16 cellular contexts compared by ENCODE assay signal in genomic region chr12:802242-802995, GRCh38. TPM values are rescaled to one million over a fixed set of nuclear protein-coding genes. Genes with fewer than 3 reads are reported as not detected.
DNase-seq lines count a peak whose midpoint lies in the region; ATAC-seq, FAIRE-seq and TF ChIP-seq lines count a peak whose summit lies in the region.
"Had no signal": no experiment of that assay in that cellular context is flagged by ENCODE, and none has a peak within 500 bp of the region (broad histone marks: within the 10 kb centered on the region; RNA-seq: fewer than 3 reads in every experiment).

No MANE protein-coding gene starts in this region.

- no peaks in the 10 kb centered on the region for H3K27me3 Mint-ChIP-seq in T-cell
- no peaks in the 10 kb centered on the region for H3K27me3 Mint-ChIP-seq in endodermal cell (ENCODE audit: insufficient read depth)
- H3K27me3 Mint-ChIP-seq: activated naive CD8-positive, alpha-beta T cell treated with anti-CD3 and anti-CD28 coated beads, Interleukin-2, amount 10 ng/mL, durations not matched to agents 7 days and 5 days had no signal

- peaks cover 97% of the 10 kb centered on the region for H3K79me2 ChIP-seq in HepG2 (ENCODE audit: insufficient read depth, low read length)

- ATAC-seq in HepG2 (no peak), T-cell (replicated peaks in 1 of 4) (no peak)

- TF ChIP-seq RAD21 in liver (IDR thresholded peaks at IDR 0.05) (no peak), HepG2 (CRISPR knock-in tag; IDR thresholded peaks at IDR 0.05) (no peak)

- peak overlapping the region in 1 of 2 donors; percentile 70 for H3K9ac ChIP-seq in liver (ENCODE audit: low read depth in 1 of 2, low read length in 2 of 2)
- H3K9ac ChIP-seq in HepG2 (ENCODE audit: insufficient read depth, low read depth, low read length): no peak overlapping the region
- no peak overlapping the region for H3K9ac ChIP-seq in endodermal cell (ENCODE audit: extremely low read depth, low read length, poor library complexity, severe bottlenecking)
- H3K9ac ChIP-seq: BLaER1 had no signal

- H3K4me3 Mint-ChIP-seq in T-cell: peak overlapping the region in 1 of 3 donors; percentile 31
- no peak overlapping the region for H3K4me3 Mint-ChIP-seq in endodermal cell
- H3K4me3 Mint-ChIP-seq: activated naive CD8-positive, alpha-beta T cell treated with anti-CD3 and anti-CD28 coated beads, Interleukin-2, amount 10 ng/mL, durations not matched to agents 7 days and 5 days had no signal

- H3K4me3 ChIP-seq in liver (ENCODE audit: low read depth in 1 of 3, low read length in 3 of 3): no peak overlapping the region
- no peak overlapping the region for H3K4me3 ChIP-seq in HepG2 (replicated peaks in 1 of 3; ENCODE audit: insufficient read depth in 1 of 3, low read depth in 2 of 3, low read length in 3 of 3)
- no peak overlapping the region for H3K4me3 ChIP-seq in endodermal cell (ENCODE audit: low read length)
- no peak overlapping the region for H3K4me3 ChIP-seq in testis
- H3K4me3 ChIP-seq: BLaER1, coronary artery, MG63, Peyer's patch, psoas muscle had no signal

- no peak overlapping the region for H2AFZ ChIP-seq in HepG2 (ENCODE audit: low read length)

- DNase-seq in HepG2 (ENCODE audit: low spot score) (no peak), T-cell (no peak), lung microvascular endothelial cell (ENCODE audit: low read depth in 2 of 2) (peak; percentile 44 to 64), endodermal cell (no peak), testis (no peak), NCI-H1417 treated with DMSO at 0.1 percent for 48 hours (lab: John Stamatoyannopoulos, UW) (no peak), SKM-1 treated with dmso at 0.1 percent for 144 hours (lab: John Stamatoyannopoulos, UW; ENCODE audit: unreplicated experiment) (no peak)
- DNase-seq: activated naive CD8-positive, alpha-beta T cell treated with anti-CD3 and anti-CD28 coated beads, Interleukin-2, amount 10 ng/mL, durations not matched to agents 7 days and 5 days; MG63; Peyer's patch; psoas muscle; T-helper 2 cell had no signal

- no peak for TF ChIP-seq POLR2A in HepG2 (IDR thresholded peaks at IDR 0.05; ENCODE audit: insufficient read depth in 1 of 2, low read depth in 2 of 2, low read length in 2 of 2)
- TF ChIP-seq POLR2A in testis (IDR thresholded peaks at IDR 0.05): no peak

- peaks cover 63% of the 10 kb centered on the region for H4K20me1 ChIP-seq in HepG2 (ENCODE audit: insufficient read depth, low read length)

- TF ChIP-seq EP300 in HepG2 (IDR thresholded peaks at IDR 0.05; ENCODE audit: low read depth in 2 of 2, low read length in 2 of 2) (no peak), HepG2 (CRISPR knock-in tag; IDR thresholded peaks at IDR 0.05; ENCODE audit: borderline replicate concordance) (no peak)

- no peaks in the 10 kb centered on the region for H3K9me3 ChIP-seq in liver (ENCODE audit: control insufficient read depth in 4 of 4, low read length in 3 of 4)
- no peaks in the 10 kb centered on the region for H3K9me3 ChIP-seq in HepG2 (ENCODE audit: low read length)
- no peaks in the 10 kb centered on the region for H3K9me3 ChIP-seq in endodermal cell (ENCODE audit: control insufficient read depth, low read length)
- no peaks in the 10 kb centered on the region for H3K9me3 ChIP-seq in testis
- H3K9me3 ChIP-seq: BLaER1, MG63, Peyer's patch, psoas muscle had no signal

- no peak for TF ChIP-seq CTCF in liver (IDR thresholded peaks at IDR 0.05; ENCODE audit: low read depth, low read length, missing input control)
- no peak for TF ChIP-seq CTCF in HepG2 (CRISPR knock-in tag; IDR thresholded peaks at IDR 0.05)
- no peak for TF ChIP-seq CTCF in endodermal cell (conservative IDR thresholded peaks at IDR 0.05)
- TF ChIP-seq CTCF in testis (IDR thresholded peaks at IDR 0.05): no peak

- WGBS in liver: 17% methylated on average over 3 of the region's 3 CpGs
- 81% methylated on average over 3 of the region's 3 CpGs for WGBS in HepG2 (ENCODE audit: low lambda C conversion rate)
- 92 to 97% methylated on average over 2 of the region's 3 CpGs for WGBS in endodermal cell (ENCODE audit: insufficient coverage in 1 of 2, insufficient read length in 1 of 2), 2 experiments
- WGBS in testis, 2 donors: 55 to 64% methylated on average over 3 of the region's 3 CpGs

- H3K27me3 ChIP-seq in liver (ENCODE audit: control insufficient read depth in 4 of 4, insufficient read depth in 4 of 4, low read length in 3 of 4) (no peaks in the 10 kb centered on the region), HepG2 (ENCODE audit: control insufficient read depth in 1 of 2, insufficient read depth in 2 of 2, low read length in 2 of 2) (no peaks in the 10 kb centered on the region), endodermal cell (ENCODE audit: control insufficient read depth, insufficient read depth, low read length, poor library complexity, severe bottlenecking) (no peaks in the 10 kb centered on the region), testis (no peaks in the 10 kb centered on the region)
- H3K27me3 ChIP-seq: BLaER1, MG63, Peyer's patch had no signal

- intact Hi-C loops in HepG2 (cut with micrococcal nuclease; ENCODE audit: unreplicated experiment): no loop called here
- intact Hi-C loops in testis (cut with DNase I; ENCODE audit: low total_unique reads): no loop called here

- POLR2A ChIA-PET in HepG2 (lab: Yijun Ruan, JAX) (no interaction called here), T-cell (lab: Charles Lee) (interaction anchor here in 1 of 2 donors (0.5 kb wide), 1 partner anchor 12 kb away, joined by 3 read pairs; no protein-coding TSS in a partner anchor)

- H3K27ac ChIP-seq in liver (ENCODE audit: low read depth in 1 of 2, low read length in 2 of 2) (peak overlapping the region; percentile 4 to 30), HepG2 (ENCODE audit: extremely low read length, insufficient read depth, low read length) (no peak overlapping the region), endodermal cell (ENCODE audit: low read depth, low read length) (no peak overlapping the region), testis (no peak overlapping the region)
- H3K27ac ChIP-seq: BLaER1, coronary artery, Peyer's patch, psoas muscle had no signal

- peaks cover 69 to 82% (median 72%) of the 10 kb centered on the region in 3 donors for H3K4me1 Mint-ChIP-seq in T-cell
- peaks cover 17% of the 10 kb centered on the region for H3K4me1 Mint-ChIP-seq in endodermal cell

- H3K36me3 Mint-ChIP-seq in T-cell: no peaks in the 10 kb centered on the region
- peaks cover 5% of the 10 kb centered on the region for H3K36me3 Mint-ChIP-seq in endodermal cell (ENCODE audit: low read depth)

- H3K4me1 ChIP-seq in liver (ENCODE audit: control insufficient read depth in 4 of 4, insufficient read depth in 4 of 4, low read length in 3 of 4) (peaks cover 2 to 23% (median 22%) of the 10 kb centered on the region in 4 donors), HepG2 (ENCODE audit: insufficient read depth, low read length) (peaks cover 52% of the 10 kb centered on the region), endodermal cell (ENCODE audit: control insufficient read depth, insufficient read depth, low read length) (no peaks in the 10 kb centered on the region), testis (peaks cover 12% of the 10 kb centered on the region)

- CTCF ChIA-PET in HepG2 (lab: Yijun Ruan, JAX; ENCODE audit: low intra/inter-chr PET ratio, low total read pairs) (no interaction called here), T-cell (lab: Charles Lee) (interaction anchor here in 1 of 2 donors (0.6 to 1.3 kb wide), 3 partner anchors 10 to 27 kb away, joined by 3 read pairs; no protein-coding TSS in a partner anchor)

- in situ Hi-C loops in HepG2 (cut with HindIII; ENCODE audit: extremely low pct_ligation_motif_present, low pct_unique_long_range_greater_than_20kb): no loop called here

- H3K27ac Mint-ChIP-seq in T-cell: peak overlapping the region; percentile 23 to 80
- no peak overlapping the region for H3K27ac Mint-ChIP-seq in endodermal cell
- H3K27ac Mint-ChIP-seq: activated naive CD8-positive, alpha-beta T cell treated with anti-CD3 and anti-CD28 coated beads, Interleukin-2, amount 10 ng/mL, durations not matched to agents 7 days and 5 days had no signal

- no peaks in the 10 kb centered on the region for H3K36me3 ChIP-seq in liver (ENCODE audit: control insufficient read depth in 4 of 4, insufficient read depth in 3 of 4, low read depth in 1 of 4, low read length in 3 of 4)
- H3K36me3 ChIP-seq in HepG2 (replicated peaks in 1 of 2; ENCODE audit: control insufficient read depth in 1 of 2, insufficient read depth in 2 of 2, low read length in 2 of 2): no peaks in the 10 kb centered on the region
- H3K36me3 ChIP-seq in endodermal cell (ENCODE audit: control insufficient read depth, insufficient read depth, low read length): no peaks in the 10 kb centered on the region
- no peaks in the 10 kb centered on the region for H3K36me3 ChIP-seq in testis (ENCODE audit: low read depth, missing control alignments)
- H3K36me3 ChIP-seq: MG63, Peyer's patch had no signal

- FAIRE-seq in HepG2 (lab: Jason Lieb, UNC): no peak
- FAIRE-seq: H54 had no signal

- H3K4me2 ChIP-seq in HepG2 (ENCODE audit: low read depth, low read length): no peak overlapping the region
- H3K4me2 ChIP-seq: BLaER1 had no signal

- no peaks in the 10 kb centered on the region for H3K9me3 Mint-ChIP-seq in T-cell
- no peaks in the 10 kb centered on the region for H3K9me3 Mint-ChIP-seq in endodermal cell
- H3K9me3 Mint-ChIP-seq: activated naive CD8-positive, alpha-beta T cell treated with anti-CD3 and anti-CD28 coated beads, Interleukin-2, amount 10 ng/mL, durations not matched to agents 7 days and 5 days had no signal

- BruUV-seq in HepG2 (replicated peaks; lab: Mats Ljungman, UMichigan): no TSS peak

RNA-seq across cellular contexts. Expression of gene WNK1, which starts 50.0 kb away (rescaled TPM):
- total RNA-seq in liver (100 to 1,000 TPM in 1 of 2 donors, 10 to 100 TPM in 1; 78.9 to 299 TPM), HepG2 (2016; rRNA removed; fragmentation: Illumina TruSeq; extraction: Trizol) (31.1 and 55.4 TPM in 2 replicates), T-cell (100 to 1,000 TPM; 168 to 287 (median 179) TPM), lung microvascular endothelial cell (74.5 and 112 TPM in 2 replicates), endodermal cell (100 to 1,000 TPM; 199 to 412 TPM), testis (100 to 1,000 TPM; 259 to 276 TPM)
- polyA plus RNA-seq in liver (10 to 100 TPM; 22.4 to 28.7 TPM), HepG2 (2011; rRNA removed) (54.8 and 63.6 TPM in 2 replicates), testis (ENCODE audit: insufficient read depth, low read depth, low replicate concordance) (152 TPM)
- total RNA-seq in HepG2 (2016; cell fraction: cytosol; rRNA removed; fragmentation: Illumina TruSeq; extraction: Trizol; ENCODE audit: low read depth): 6.9 and 7.5 TPM in 2 replicates
- 30.0 and 49.7 TPM in 2 replicates for total RNA-seq in HepG2 (2016; cell fraction: insoluble cytoplasmic fraction; rRNA removed; fragmentation: Illumina TruSeq; extraction: Trizol)
- total RNA-seq in HepG2 (2016; cell fraction: membrane; rRNA removed; fragmentation: Illumina TruSeq; extraction: Trizol): 13.9 and 14.6 TPM in 2 replicates
- total RNA-seq in HepG2 (2016; cell fraction: nucleus; rRNA removed; fragmentation: Illumina TruSeq; extraction: Trizol): 64.2 and 67.8 TPM in 2 replicates
- polyA plus RNA-seq in HepG2 (2011; cell fraction: cytosol; rRNA removed): 42.4 and 52.8 TPM in 2 replicates
- 73.1 and 75.6 TPM in 2 replicates for polyA plus RNA-seq in HepG2 (2011; cell fraction: nucleus; rRNA removed)
- polyA plus RNA-seq in HepG2 (2012): 62.3 and 73.2 TPM in 2 replicates
- 0.92 and 0.94 TPM in 2 replicates for polyA plus RNA-seq in HepG2 (2016; cell fraction: cytosol; fragmentation: Illumina TruSeq; extraction: Trizol; ENCODE audit: low read depth)
- polyA plus RNA-seq in HepG2 (2016; cell fraction: insoluble cytoplasmic fraction; fragmentation: Illumina TruSeq; extraction: Trizol; ENCODE audit: low read depth): 35.7 and 39.9 TPM in 2 replicates
- 2.2 and 4.7 TPM in 2 replicates for polyA plus RNA-seq in HepG2 (2016; cell fraction: membrane; fragmentation: Illumina TruSeq; extraction: Trizol; ENCODE audit: low read depth)
- polyA plus RNA-seq in HepG2 (2016; cell fraction: nucleus; fragmentation: Illumina TruSeq; extraction: Trizol; ENCODE audit: insufficient read depth, low read depth): 39.9 and 51.6 TPM in 2 replicates
- 231 and 292 TPM in 2 replicates for polyA minus RNA-seq in HepG2 (2011; rRNA and poly(A)+ RNA removed; ENCODE audit: low replicate concordance)
- polyA minus RNA-seq in HepG2 (2011; cell fraction: cytosol; rRNA and poly(A)+ RNA removed): 157 and 213 TPM in 2 replicates
- polyA minus RNA-seq in HepG2 (2011; cell fraction: nucleus; rRNA and poly(A)+ RNA removed): 269 and 312 TPM in 2 replicates
- 111 TPM for polyA plus RNA-seq in endodermal cell (2013, experiment 1 of 2)
- 108 TPM for polyA plus RNA-seq in endodermal cell (2013, experiment 2 of 2)

Comparison
In these comparisons a context has a peak if more than half of its experiments do, and no peak if none do; other contexts are left out.
1. H3K27ac ChIP-seq: peak in liver (2 of 2); none in HepG2 (single experiment), endodermal cell (single experiment) and testis (0 of 2).
2. DNase-seq: peak in lung microvascular endothelial cell (2 of 2); none in HepG2 (single experiment), T-cell (0 of 34), endodermal cell (single experiment), testis (single experiment), NCI-H1417 treated with DMSO at 0.1 percent for 48 hours (single experiment) and SKM-1 treated with dmso at 0.1 percent for 144 hours (single experiment).